In genomic region chr5:132815454-132815853, GRCh38 we compare ENCODE assay signal across 18 cellular contexts. TPM values are rescaled to one million over a fixed set of nuclear protein-coding genes. Genes with fewer than 3 reads are reported as not detected.
A peak's percentile ranks its signal among the peaks of the same experiment; 100 is the strongest.
DNase-seq lines count a peak whose midpoint lies in the region; ATAC-seq and TF ChIP-seq lines count a peak whose summit lies in the region.
"Had no signal": no experiment of that assay in that cellular context is flagged by ENCODE, and none has a peak within 500 bp of the region (broad histone marks: within the 10 kb centered on the region; RNA-seq: fewer than 3 reads in every experiment).

No MANE protein-coding gene starts in this region.

- no peak overlapping the region for H3K27ac Mint-ChIP-seq in activated T-cell treated with anti-CD3 and anti-CD28 coated beads, Interleukin-2, amount 50 U/mL, for 72 hours
- no peak overlapping the region for H3K27ac Mint-ChIP-seq in activated T-helper 17 cell treated with anti-CD3 and anti-CD28 coated beads, Interleukin-2, amount 50 U/mL, for 72 hours
- H3K27ac Mint-ChIP-seq: activated B cell treated with CpG ODN at 0.5 μM for 24 hours; activated T-helper 1 cell treated with anti-CD3 and anti-CD28 coated beads, Interleukin-12 subunit alpha, Interleukin-12 subunit beta, Interleukin-2, Interleukin-4 antibody, amounts not matched to agents 30 ng/mL and 10 ng/mL and 1 ng/mL, durations not matched to agents 14 hours and 24 hours and 36 hours had no signal

- peaks cover 23% of the 10 kb centered on the region for H3K4me1 Mint-ChIP-seq in activated T-cell treated with anti-CD3 and anti-CD28 coated beads, Interleukin-2, amount 50 U/mL, for 72 hours (ENCODE audit: low read depth)
- H3K4me1 Mint-ChIP-seq in activated T-helper 17 cell treated with anti-CD3 and anti-CD28 coated beads, Interleukin-2, amount 50 U/mL, for 72 hours = peaks cover 10% of the 10 kb centered on the region

- no peak for TF ChIP-seq CTCF in foreskin fibroblast (IDR thresholded peaks at IDR 0.05; ENCODE audit: low read depth, low read length)
- TF ChIP-seq CTCF in stomach (IDR thresholded peaks at IDR 0.05) = no peak
- TF ChIP-seq CTCF in GM13977 (IDR thresholded peaks at IDR 0.05; ENCODE audit: extremely low read depth, insufficient read depth, missing control alignments) = no peak

- no peaks in the 10 kb centered on the region for H3K9me3 Mint-ChIP-seq in activated T-cell treated with anti-CD3 and anti-CD28 coated beads, Interleukin-2, amount 50 U/mL, for 72 hours
- no peaks in the 10 kb centered on the region for H3K9me3 Mint-ChIP-seq in activated T-helper 17 cell treated with anti-CD3 and anti-CD28 coated beads, Interleukin-2, amount 50 U/mL, for 72 hours
- H3K9me3 Mint-ChIP-seq: activated B cell treated with CpG ODN at 0.5 μM for 24 hours; activated T-helper 1 cell treated with anti-CD3 and anti-CD28 coated beads, Interleukin-12 subunit alpha, Interleukin-12 subunit beta, Interleukin-2, Interleukin-4 antibody, amounts not matched to agents 30 ng/mL and 10 ng/mL and 1 ng/mL, durations not matched to agents 14 hours and 24 hours and 36 hours had no signal

- H3K9me3 ChIP-seq in stomach = no peaks in the 10 kb centered on the region
- H3K9me3 ChIP-seq: SK-N-SH had no signal

- ATAC-seq in activated T-cell treated with anti-CD3 and anti-CD28 coated beads, Interleukin-2, amount 50 U/mL, for 72 hours (replicated peaks in 1 of 2) = no peak
- ATAC-seq in activated T-helper 17 cell treated with anti-CD3 and anti-CD28 coated beads, Interleukin-2, amount 50 U/mL, for 72 hours (replicated peaks) = no peak

- TF ChIP-seq POLR2A in stomach (IDR thresholded peaks at IDR 0.05) = no peak

- TF ChIP-seq EP300 in stomach (IDR thresholded peaks at IDR 0.05) = no peak

- H3K36me3 ChIP-seq in stomach = no peaks in the 10 kb centered on the region
- H3K36me3 ChIP-seq: brain microvascular endothelial cell had no signal

- H3K27me3 Mint-ChIP-seq in activated T-cell treated with anti-CD3 and anti-CD28 coated beads, Interleukin-2, amount 50 U/mL, for 72 hours (ENCODE audit: low read depth) = peaks cover 58% of the 10 kb centered on the region
- peaks cover 34% of the 10 kb centered on the region for H3K27me3 Mint-ChIP-seq in activated T-helper 17 cell treated with anti-CD3 and anti-CD28 coated beads, Interleukin-2, amount 50 U/mL, for 72 hours

- peak overlapping the region; percentile 50 to 58 for H3K4me3 Mint-ChIP-seq in activated T-cell treated with anti-CD3 and anti-CD28 coated beads, Interleukin-2, amount 50 U/mL, for 72 hours
- H3K4me3 Mint-ChIP-seq in activated T-helper 17 cell treated with anti-CD3 and anti-CD28 coated beads, Interleukin-2, amount 50 U/mL, for 72 hours = peak overlapping the region; percentile 52

- in situ Hi-C loops in GM13977 (cut with MboI; ENCODE audit: low pct_unique_long_range_greater_than_20kb, low sequenced_read_pairs, unreplicated experiment) = no loop called here

- no peak overlapping the region for H3K27ac ChIP-seq in stomach
- H3K27ac ChIP-seq: brain microvascular endothelial cell, parathyroid adenoma had no signal

- intact Hi-C loops in stomach (cut with DNase I; ENCODE audit: low total_unique reads) = no loop called here

- H3K27me3 ChIP-seq in stomach = peaks cover 5 to 59% (median 29%) of the 10 kb centered on the region in 3 donors

- H3K4me3 ChIP-seq in foreskin fibroblast (ENCODE audit: low read depth in 1 of 2, low read length in 2 of 2) = no peak overlapping the region
- H3K4me3 ChIP-seq in stomach = no peak overlapping the region

- H3K4me1 ChIP-seq in stomach = peaks cover 24 to 55% (median 33%) of the 10 kb centered on the region in 4 donors
- H3K4me1 ChIP-seq: parathyroid adenoma had no signal

- no peak for DNase-seq in activated T-cell treated with anti-CD3 and anti-CD28 coated beads, Interleukin-2, amount 50 U/mL, for 72 hours
- no peak for DNase-seq in activated T-cell treated with anti-CD3 and anti-CD28 coated beads, Interleukin-2, amount 50 U/mL, for 48 hours
- DNase-seq in foreskin fibroblast = peak; percentile 21 to 63
- peak; percentile 34 for DNase-seq in superior temporal gyrus (ENCODE audit: extremely low spot score)
- DNase-seq in stomach = no peak
- DNase-seq in GM13977 (ENCODE audit: low spot score) = no peak
- DNase-seq in cerebellar nuclear complex (lab: John Stamatoyannopoulos, UW) = no peak
- DNase-seq: activated B cell treated with CpG ODN at 0.5 μM for 24 hours; brain microvascular endothelial cell; DMS153; Kasumi-1; mammary epithelial cell; NCI-H2107; SK-N-SH; stimulated activated CD4-positive, alpha-beta T cell treated with anti-CD3 and anti-CD28 coated beads, Interleukin-15, amount 100 ng/mL, for 24 hours had no signal

- WGBS in stomach, 5 donors = 85 to 96% (median 89%) methylated on average over 1 of the region's 1 CpG

- H3K36me3 Mint-ChIP-seq in activated T-cell treated with anti-CD3 and anti-CD28 coated beads, Interleukin-2, amount 50 U/mL, for 72 hours (ENCODE audit: insufficient read depth in 2 of 2) = peaks cover 0 to 1% of the 10 kb centered on the region in 2 donors
- no peaks in the 10 kb centered on the region for H3K36me3 Mint-ChIP-seq in activated T-helper 17 cell treated with anti-CD3 and anti-CD28 coated beads, Interleukin-2, amount 50 U/mL, for 72 hours (ENCODE audit: low read depth)

RNA-seq across cellular contexts. Expression of gene SOWAHA, which starts 2.4 kb away (rescaled TPM):
- not detected for total RNA-seq in activated T-cell treated with anti-CD3 and anti-CD28 coated beads, Interleukin-2, amount 50 U/mL, for 72 hours
- not detected for total RNA-seq in activated T-helper 17 cell treated with anti-CD3 and anti-CD28 coated beads, Interleukin-2, amount 50 U/mL, for 72 hours
- total RNA-seq in stomach = 10 to 100 TPM in 2 of 5 donors, 1 to 10 TPM in 2, not detected in 1; 6.8 to 91.8 (median 13.2) TPM
- polyA plus RNA-seq in stomach = 1 to 10 TPM; 2.4 to 5.7 (median 5.2) TPM
- total RNA-seq: activated B cell treated with CpG ODN at 0.5 μM for 24 hours, mammary epithelial cell had no signal

RNA-seq across cellular contexts. Expression of gene SHROOM1, which starts 15.0 kb away (rescaled TPM):
- total RNA-seq in activated T-cell treated with anti-CD3 and anti-CD28 coated beads, Interleukin-2, amount 50 U/mL, for 72 hours = 1 to 10 TPM; 1.1 to 2.1 TPM
- 1 to 10 TPM in 1 of 2 donors, under 1 TPM in 1; 0.54 to 3.4 TPM for total RNA-seq in activated T-helper 17 cell treated with anti-CD3 and anti-CD28 coated beads, Interleukin-2, amount 50 U/mL, for 72 hours
- 100 to 1,000 TPM in 1 of 5 donors, 10 to 100 TPM in 3, 1 to 10 TPM in 1; 5.3 to 264 (median 48.7) TPM for total RNA-seq in stomach
- 10 to 100 TPM in 1 of 3 donors, 1 to 10 TPM in 2; 7.5 to 12.8 (median 9.6) TPM for polyA plus RNA-seq in stomach

RNA-seq across cellular contexts. Expression of gene SEPTIN8, which starts 38.4 kb away (rescaled TPM):
- total RNA-seq in activated T-cell treated with anti-CD3 and anti-CD28 coated beads, Interleukin-2, amount 50 U/mL, for 72 hours = 10 to 100 TPM; 24.7 to 26.4 TPM
- total RNA-seq in activated T-helper 17 cell treated with anti-CD3 and anti-CD28 coated beads, Interleukin-2, amount 50 U/mL, for 72 hours = 10 to 100 TPM; 13.6 to 14.7 TPM
- 10 to 100 TPM; 18.5 to 47.3 (median 36.2) TPM for total RNA-seq in stomach
- 10 to 100 TPM; 15.5 to 28.4 (median 27.4) TPM for polyA plus RNA-seq in stomach

RNA-seq across cellular contexts. Expression of gene GDF9, which starts 50.8 kb away (rescaled TPM):
- total RNA-seq in activated T-cell treated with anti-CD3 and anti-CD28 coated beads, Interleukin-2, amount 50 U/mL, for 72 hours = 1 to 10 TPM; 1.9 to 2.8 TPM
- under 1 TPM; 0.26 to 0.69 TPM for total RNA-seq in activated T-helper 17 cell treated with anti-CD3 and anti-CD28 coated beads, Interleukin-2, amount 50 U/mL, for 72 hours
- 1 to 10 TPM in 2 of 5 donors, not detected in 3; 1.2 to 4.4 TPM for total RNA-seq in stomach
- polyA plus RNA-seq in stomach = 1 to 10 TPM in 1 of 3 donors, under 1 TPM in 1, not detected in 1; 0.25 to 1.1 TPM

RNA-seq across cellular contexts. Expression of gene UQCRQ, which starts 51.0 kb away (rescaled TPM):
- 100 to 1,000 TPM; 189 TPM for total RNA-seq in activated T-cell treated with anti-CD3 and anti-CD28 coated beads, Interleukin-2, amount 50 U/mL, for 72 hours
- 100 to 1,000 TPM; 219 to 408 TPM for total RNA-seq in activated T-helper 17 cell treated with anti-CD3 and anti-CD28 coated beads, Interleukin-2, amount 50 U/mL, for 72 hours
- total RNA-seq in stomach = 100 to 1,000 TPM in 2 of 5 donors, 10 to 100 TPM in 3; 66.5 to 173 (median 83.4) TPM
- 100 to 1,000 TPM; 470 to 603 (median 499) TPM for polyA plus RNA-seq in stomach

Comparison
In these comparisons a context has a peak if more than half of its experiments do, and no peak if none do; other contexts are left out.
1. DNase-seq: peak in foreskin fibroblast (2 of 2) and superior temporal gyrus (single experiment); none in activated T-cell treated with anti-CD3 and anti-CD28 coated beads, Interleukin-2, amount 50 U/mL, for 72 hours (0 of 2), activated T-cell treated with anti-CD3 and anti-CD28 coated beads, Interleukin-2, amount 50 U/mL, for 48 hours (0 of 2), stomach (single experiment), GM13977 (single experiment) and cerebellar nuclear complex (0 of 2).